Comparison of ENCODE assay signal across 12 cellular contexts in genomic region chr16:58125781-58126335, GRCh38. TPM values are rescaled to one million over a fixed set of nuclear protein-coding genes. Genes with fewer than 3 reads are reported as not detected.
A peak's percentile ranks its signal among the peaks of the same experiment; 100 is the strongest.
DNase-seq lines count a peak whose midpoint lies in the region; ATAC-seq and TF ChIP-seq lines count a peak whose summit lies in the region.
"Had no signal": no experiment of that assay in that cellular context is flagged by ENCODE, and none has a peak within 500 bp of the region (broad histone marks: within the 10 kb centered on the region; RNA-seq: fewer than 3 reads in every experiment).

No MANE protein-coding gene starts in this region.

- TF ChIP-seq CTCF in lower lobe of right lung (IDR thresholded peaks at IDR 0.05), result no peak

- H3K9me3 ChIP-seq in lower lobe of right lung, result no peaks in the 10 kb centered on the region
- H3K9me3 ChIP-seq: SK-N-SH, spleen had no signal

- no peak for DNase-seq in stimulated activated naive CD8-positive, alpha-beta T cell treated with anti-CD3 and anti-CD28 coated beads, Interleukin-15, Interleukin-2, amounts not matched to agents 100 U/mL and 50 U/mL, for 24 hours
- DNase-seq in lower lobe of right lung (no peak), hypothalamus (lab: John Stamatoyannopoulos, UW) (no peak), DMS153 treated with DMSO at 0.1 percent for 48 hours (lab: John Stamatoyannopoulos, UW; ENCODE audit: unreplicated experiment) (no peak)
- DNase-seq: activated CD8-positive, alpha-beta memory T cell treated with anti-CD3 and anti-CD28 coated beads, Interleukin-2, amount 50 U/mL, for 48 hours; NCI-H2081 treated with DMSO at 0.1 percent for 48 hours; SK-N-SH; spleen had no signal

- ATAC-seq in stimulated activated naive CD8-positive, alpha-beta T cell treated with anti-CD3 and anti-CD28 coated beads, Interleukin-15, Interleukin-2, amounts not matched to agents 100 U/mL and 50 U/mL, for 24 hours, result no peak
- ATAC-seq in lower lobe of right lung, result no peak
- no peak for ATAC-seq in HG02571 (IDR thresholded peaks at IDR 0.05; ENCODE audit: unreplicated experiment)
- ATAC-seq in GM21723 (IDR thresholded peaks at IDR 0.05; ENCODE audit: unreplicated experiment), result no peak

- no peaks in the 10 kb centered on the region for H3K27me3 ChIP-seq in lower lobe of right lung (ENCODE audit: low read depth)
- H3K27me3 ChIP-seq: spleen had no signal

- H3K4me1 Mint-ChIP-seq in stimulated activated naive CD8-positive, alpha-beta T cell treated with anti-CD3 and anti-CD28 coated beads, Interleukin-15, Interleukin-2, amounts not matched to agents 100 ng/mL and 50 ng/mL, for 24 hours (ENCODE audit: low read depth), result peaks cover 67% of the 10 kb centered on the region
- peaks cover 64% of the 10 kb centered on the region for H3K4me1 Mint-ChIP-seq in activated naive CD8-positive, alpha-beta T cell (ENCODE audit: low read depth)

- no peaks in the 10 kb centered on the region for H3K9me3 Mint-ChIP-seq in stimulated activated naive CD8-positive, alpha-beta T cell treated with anti-CD3 and anti-CD28 coated beads, Interleukin-15, Interleukin-2, amounts not matched to agents 100 ng/mL and 50 ng/mL, for 24 hours
- no peaks in the 10 kb centered on the region for H3K9me3 Mint-ChIP-seq in activated naive CD8-positive, alpha-beta T cell (ENCODE audit: low read depth)

- H3K27ac Mint-ChIP-seq in stimulated activated naive CD8-positive, alpha-beta T cell treated with anti-CD3 and anti-CD28 coated beads, Interleukin-15, Interleukin-2, amounts not matched to agents 100 ng/mL and 50 ng/mL, for 24 hours, result no peak overlapping the region
- H3K27ac Mint-ChIP-seq in activated naive CD8-positive, alpha-beta T cell, result peak overlapping the region; percentile 46

- H3K27me3 Mint-ChIP-seq in stimulated activated naive CD8-positive, alpha-beta T cell treated with anti-CD3 and anti-CD28 coated beads, Interleukin-15, Interleukin-2, amounts not matched to agents 100 ng/mL and 50 ng/mL, for 24 hours, result no peaks in the 10 kb centered on the region
- H3K27me3 Mint-ChIP-seq in activated naive CD8-positive, alpha-beta T cell, result no peaks in the 10 kb centered on the region

- intact Hi-C loops in lower lobe of right lung (cut with DNase I), result loop anchor here (10.0 kb wide), 1 partner anchor 101 kb away; the partner anchor contains the start of gene MMP15

- no peak overlapping the region for H3K4me3 ChIP-seq in lower lobe of right lung
- H3K4me3 ChIP-seq: spleen had no signal

- peak overlapping the region; percentile 68 for H3K27ac ChIP-seq in lower lobe of right lung

- H3K4me3 Mint-ChIP-seq in stimulated activated naive CD8-positive, alpha-beta T cell treated with anti-CD3 and anti-CD28 coated beads, Interleukin-15, Interleukin-2, amounts not matched to agents 100 ng/mL and 50 ng/mL, for 24 hours, result peak overlapping the region; percentile 49
- H3K4me3 Mint-ChIP-seq in activated naive CD8-positive, alpha-beta T cell, result peak overlapping the region; percentile 90

- H3K36me3 Mint-ChIP-seq in stimulated activated naive CD8-positive, alpha-beta T cell treated with anti-CD3 and anti-CD28 coated beads, Interleukin-15, Interleukin-2, amounts not matched to agents 100 ng/mL and 50 ng/mL, for 24 hours (ENCODE audit: low read depth), result peaks cover 6% of the 10 kb centered on the region
- no peaks in the 10 kb centered on the region for H3K36me3 Mint-ChIP-seq in activated naive CD8-positive, alpha-beta T cell

- peaks cover 52% of the 10 kb centered on the region for H3K4me1 ChIP-seq in lower lobe of right lung

- H3K36me3 ChIP-seq in lower lobe of right lung, result no peaks in the 10 kb centered on the region
- H3K36me3 ChIP-seq: spleen had no signal

RNA-seq across cellular contexts. Expression of gene CFAP20, which starts 3.3 kb away (rescaled TPM):
- 21.7 TPM for total RNA-seq in lower lobe of right lung
